8 cellular contexts compared by ENCODE assay signal in genomic region chr9:34376596-34377401, GRCh38. TPM values are rescaled to one million over a fixed set of nuclear protein-coding genes. Genes with fewer than 3 reads are reported as not detected.
DNase-seq lines count a peak whose midpoint lies in the region; ATAC-seq and TF ChIP-seq lines count a peak whose summit lies in the region.

MYORG (minus strand) TSS chr9:34376898; CDS start chr9:34372943, 3,955 bp downstream.

- no peaks in the 10 kb centered on the region for H3K79me2 ChIP-seq in GM23248 (ENCODE audit: insufficient read depth)
- H3K79me2 ChIP-seq in Karpas-422 (ENCODE audit: low read length), result no peaks in the 10 kb centered on the region

- TF ChIP-seq CTCF in fibroblast of pulmonary artery (IDR thresholded peaks at IDR 0.05; ENCODE audit: low read length, missing control alignments), result no peak

- H3F3A ChIP-seq in GM23248 (ENCODE audit: insufficient read depth), result 0 out of 2 replicates have a peak, but pooled peaks cover 5% of the 10 kb centered on the region

- H3K4me3 Mint-ChIP-seq in activated T-helper 17 cell treated with anti-CD3 and anti-CD28 coated beads, Interleukin-2, amount 50 U/mL, for 72 hours, result peak within 1 kb of the TSS; percentile 80
- H3K4me3 Mint-ChIP-seq in natural killer cell treated with Interleukin-12 subunit alpha and Interleukin-12 subunit beta and Interleukin-15 and Interleukin-18, amount 100 ng/mL, for 72 hours, result peak within 1 kb of the TSS; percentile 90

- no peaks in the 10 kb centered on the region for H3K27me3 Mint-ChIP-seq in activated T-helper 17 cell treated with anti-CD3 and anti-CD28 coated beads, Interleukin-2, amount 50 U/mL, for 72 hours
- H3K27me3 Mint-ChIP-seq in natural killer cell treated with Interleukin-12 subunit alpha and Interleukin-12 subunit beta and Interleukin-15 and Interleukin-18, amount 100 ng/mL, for 72 hours, result no peaks in the 10 kb centered on the region

- peak; percentile 87 for ATAC-seq in activated T-helper 17 cell treated with anti-CD3 and anti-CD28 coated beads, Interleukin-2, amount 50 U/mL, for 72 hours (replicated peaks)
- peak; percentile 91 for ATAC-seq in natural killer cell treated with Interleukin-12 subunit alpha and Interleukin-12 subunit beta and Interleukin-15 and Interleukin-18, amount 100 ng/mL, for 72 hours
- ATAC-seq in stimulated activated naive CD8-positive, alpha-beta T cell treated with anti-CD3 and anti-CD28 coated beads, Interleukin-15, Interleukin-2, amounts not matched to agents 100 U/mL and 50 U/mL, for 24 hours, result peak; percentile 91

- H3K4me3 ChIP-seq in GM23248 (peak within 1 kb of the TSS; percentile 79), Karpas-422 (ENCODE audit: low read length) (peak within 1 kb of the TSS; percentile 78), fibroblast of pulmonary artery (replicated peaks; ENCODE audit: low read depth, low read length) (peak within 1 kb of the TSS; percentile 64)

- no peaks in the 10 kb centered on the region for H4K20me1 ChIP-seq in GM23248 (ENCODE audit: insufficient read depth)
- H4K20me1 ChIP-seq in Karpas-422 (ENCODE audit: insufficient read depth, low read depth, low read length), result no peaks in the 10 kb centered on the region

- H3K9ac ChIP-seq in GM23248 (peak within 1 kb of the TSS; percentile 64), Karpas-422 (ENCODE audit: low read length) (peak within 1 kb of the TSS; percentile 69)

- H3K36me3 ChIP-seq in GM23248 (ENCODE audit: low read depth) (no peaks in the 10 kb centered on the region), Karpas-422 (ENCODE audit: insufficient read depth, low read length) (no peaks in the 10 kb centered on the region)

- in situ Hi-C loops in GM23248 (cut with MboI), result loop anchor here (5.0 kb wide), 1 partner anchor 34 kb away; no protein-coding TSS in a partner anchor

- H3K4me2 ChIP-seq in GM23248 (ENCODE audit: unreplicated experiment) (peak within 1 kb of the TSS; percentile 88), Karpas-422 (ENCODE audit: low read depth, low read length, poor library complexity, severe bottlenecking) (peak within 1 kb of the TSS; percentile 94)

- peak within 1 kb of the TSS; percentile 42 for H3K27ac Mint-ChIP-seq in activated T-helper 17 cell treated with anti-CD3 and anti-CD28 coated beads, Interleukin-2, amount 50 U/mL, for 72 hours
- H3K27ac Mint-ChIP-seq in natural killer cell treated with Interleukin-12 subunit alpha and Interleukin-12 subunit beta and Interleukin-15 and Interleukin-18, amount 100 ng/mL, for 72 hours, result peak within 1 kb of the TSS; percentile 53 to 71

- H3K4me1 ChIP-seq in GM23248 (ENCODE audit: insufficient read depth) (no peaks in the 10 kb centered on the region), Karpas-422 (ENCODE audit: low read length) (peaks cover 45% of the 10 kb centered on the region)

- H3K9me2 ChIP-seq in GM23248 (ENCODE audit: insufficient read depth) (no peaks in the 10 kb centered on the region), Karpas-422 (replicated peaks; ENCODE audit: insufficient read depth, low read length) (no peaks in the 10 kb centered on the region)

- peaks cover 7% of the 10 kb centered on the region for H3K4me1 Mint-ChIP-seq in activated T-helper 17 cell treated with anti-CD3 and anti-CD28 coated beads, Interleukin-2, amount 50 U/mL, for 72 hours
- H3K4me1 Mint-ChIP-seq in natural killer cell treated with Interleukin-12 subunit alpha and Interleukin-12 subunit beta and Interleukin-15 and Interleukin-18, amount 100 ng/mL, for 72 hours (ENCODE audit: low read depth in 2 of 2), result peaks cover 35 to 38% of the 10 kb centered on the region in 2 donors

- H3K9me3 ChIP-seq in GM23248 (ENCODE audit: low read depth) (no peaks in the 10 kb centered on the region), Karpas-422 (ENCODE audit: low read length) (no peaks in the 10 kb centered on the region)

- no peaks in the 10 kb centered on the region for H3K9me3 Mint-ChIP-seq in activated T-helper 17 cell treated with anti-CD3 and anti-CD28 coated beads, Interleukin-2, amount 50 U/mL, for 72 hours
- no peaks in the 10 kb centered on the region for H3K9me3 Mint-ChIP-seq in natural killer cell treated with Interleukin-12 subunit alpha and Interleukin-12 subunit beta and Interleukin-15 and Interleukin-18, amount 100 ng/mL, for 72 hours

- WGBS in GM23248 (ENCODE audit: low coverage in 1 of 2, low lambda C conversion rate in 2 of 2, missing lambda C conversion rate in 2 of 2), 2 experiments, result 1 to 3% methylated on average over 46 to 54 of the region's 54 CpGs

- DNase-seq in Daoy (ENCODE audit: low read depth) (peak; percentile 99), GM23248 (peak; percentile 87), Karpas-422 (peak; percentile 99), RPMI7951 (ENCODE audit: low read depth) (peak; percentile 93), fibroblast of pulmonary artery (ENCODE audit: low read depth) (peak; percentile 83)
- DNase-seq in natural killer cell treated with Interleukin-12 subunit alpha and Interleukin-12 subunit beta and Interleukin-15 and Interleukin-18, amount 100 ng/mL, for 72 hours (ENCODE audit: low spot score), result peak; percentile 96
- peak; percentile 97 for DNase-seq in stimulated activated naive CD8-positive, alpha-beta T cell treated with anti-CD3 and anti-CD28 coated beads, Interleukin-15, Interleukin-2, amounts not matched to agents 100 U/mL and 50 U/mL, for 24 hours

- H3K27me3 ChIP-seq in GM23248 (replicated peaks; ENCODE audit: insufficient read depth) (no peaks in the 10 kb centered on the region), Karpas-422 (ENCODE audit: low read length) (no peaks in the 10 kb centered on the region)

- no peak within 1 kb of the TSS for H3K27ac ChIP-seq in GM23248
- no peak within 1 kb of the TSS for H3K27ac ChIP-seq in Karpas-422 (ENCODE audit: low read length)

- H3K36me3 Mint-ChIP-seq in activated T-helper 17 cell treated with anti-CD3 and anti-CD28 coated beads, Interleukin-2, amount 50 U/mL, for 72 hours (ENCODE audit: low read depth), result no peaks in the 10 kb centered on the region
- no peaks in the 10 kb centered on the region for H3K36me3 Mint-ChIP-seq in natural killer cell treated with Interleukin-12 subunit alpha and Interleukin-12 subunit beta and Interleukin-15 and Interleukin-18, amount 100 ng/mL, for 72 hours

- H2AFZ ChIP-seq in GM23248, result peak within 1 kb of the TSS; percentile 89
- H2AFZ ChIP-seq in Karpas-422 (ENCODE audit: low read length), result peak within 1 kb of the TSS; percentile 97

RNA-seq across cellular contexts. Expression of gene MYORG, which starts in this region (rescaled TPM):
- total RNA-seq in Daoy (2014; rRNA removed; shearing (Covaris generic)), result 0.36 and 0.86 TPM in 2 replicates
- total RNA-seq in GM23248 (2014; rRNA removed; shearing (Covaris generic)), result 0.13 and 1.1 TPM in 2 replicates
- 0.72 and 0.73 TPM in 2 replicates for polyA plus RNA-seq in GM23248 (2016; fragmentation: Nextera tagmentation; extraction: Ambion mirVana)
- total RNA-seq in Karpas-422 (2014; rRNA removed; shearing (Covaris generic); ENCODE audit: low replicate concordance), result 0.45 and 1.7 TPM in 2 replicates
- 1.7 and 2.0 TPM in 2 replicates for total RNA-seq in RPMI7951 (2014; rRNA removed; shearing (Covaris generic))
- 1 to 10 TPM; 1.6 to 3.5 TPM for total RNA-seq in activated T-helper 17 cell treated with anti-CD3 and anti-CD28 coated beads, Interleukin-2, amount 50 U/mL, for 72 hours
- total RNA-seq in natural killer cell treated with Interleukin-12 subunit alpha and Interleukin-12 subunit beta and Interleukin-15 and Interleukin-18, amount 100 ng/mL, for 72 hours, result 1 to 10 TPM; 1.1 to 4.6 TPM

Comparison
In these comparisons a context has a peak if more than half of its experiments do, and no peak if none do; other contexts are left out.
1. Peak in DNase-seq in Daoy; RNA of the gene not detected or under 1 TPM.